Comparison of ENCODE assay signal across 8 cellular contexts in genomic region chr17:72539981-72540897, GRCh38.
A peak's percentile ranks its signal among the peaks of the same experiment; 100 is the strongest.
DNase-seq lines count a peak whose midpoint lies in the region; ATAC-seq and TF ChIP-seq lines count a peak whose summit lies in the region.

No MANE protein-coding gene starts in this region.

- H3K4me1 ChIP-seq in heart left ventricle = peaks cover 0 to 10% (median 3%) of the 10 kb centered on the region in 12 donors

- peaks cover 0 to 6% (median 0%) of the 10 kb centered on the region in 12 donors for H3K9me3 ChIP-seq in heart left ventricle

- no peaks in the 10 kb centered on the region for H3K36me3 ChIP-seq in heart left ventricle

- DNase-seq in GOT3 (lab: John Stamatoyannopoulos, UW) (peak; percentile 52), LNCaP clone FGC (ENCODE audit: low read depth) (no peak), heart left ventricle (peak; percentile 61 to 90 (median 71)), posterior vena cava (ENCODE audit: low spot score) (peak; percentile 91), NCI-H128 (lab: John Stamatoyannopoulos, UW; ENCODE audit: unreplicated experiment) (no peak)
- DNase-seq in activated naive CD8-positive, alpha-beta T cell treated with anti-CD3 and anti-CD28 coated beads, Interleukin-2, amount 50 U/mL, for 24 hours = peak; percentile 74

- H3K27ac Mint-ChIP-seq in activated naive CD8-positive, alpha-beta T cell treated with anti-CD3 and anti-CD28 coated beads, Interleukin-2, amount 50 U/mL, for 24 hours = no peak overlapping the region

- H3K9me3 Mint-ChIP-seq in activated naive CD8-positive, alpha-beta T cell treated with anti-CD3 and anti-CD28 coated beads, Interleukin-2, amount 50 U/mL, for 24 hours = no peaks in the 10 kb centered on the region

- H3K4me3 ChIP-seq in GM08714 (ENCODE audit: low read length) (peak overlapping the region; percentile 6; the same call in 1 of the 2 replicates), LNCaP clone FGC (ENCODE audit: low read depth, low read length) (no peak overlapping the region), heart left ventricle (peak overlapping the region in 7 of 12 donors; percentile 6 to 51 (median 33))

- H3K4me3 Mint-ChIP-seq in activated naive CD8-positive, alpha-beta T cell treated with anti-CD3 and anti-CD28 coated beads, Interleukin-2, amount 50 U/mL, for 24 hours = no peak overlapping the region

- peaks cover 0 to 8% (median 0%) of the 10 kb centered on the region in 9 donors for H3K27me3 ChIP-seq in heart left ventricle

- H3K27ac ChIP-seq in heart left ventricle = peak overlapping the region in 2 of 12 donors; percentile 47 to 57

- ATAC-seq in SK-N-SH treated with all-trans-retinoic acid at 6 μM for 48 hours (peak; percentile 99), heart left ventricle (peak; percentile 87 to 99 (median 92))
- ATAC-seq in activated naive CD8-positive, alpha-beta T cell treated with anti-CD3 and anti-CD28 coated beads, Interleukin-2, amount 50 U/mL, for 24 hours = peak; percentile 73

- TF ChIP-seq CTCF in LNCaP clone FGC (IDR thresholded peaks at IDR 0.05; ENCODE audit: control insufficient read depth, extremely low read depth, insufficient read depth) = peak; percentile 98
- TF ChIP-seq CTCF in heart left ventricle (IDR thresholded peaks at IDR 0.05) = peak; percentile 71 to 99 (median 86)

- 10 to 27% (median 11%) methylated on average over 27 to 50 of the region's 50 CpGs for WGBS in heart left ventricle, 4 donors

- H3K27me3 Mint-ChIP-seq in activated naive CD8-positive, alpha-beta T cell treated with anti-CD3 and anti-CD28 coated beads, Interleukin-2, amount 50 U/mL, for 24 hours = peaks cover 44% of the 10 kb centered on the region

- intact Hi-C loops in heart left ventricle (cut with DNase I) = loop anchor here (1.0 to 10.0 kb wide), 22 partner anchors 345 to 1905 kb away; partner anchors contain the start of gene SOX9 (in 1 of the 10)
- intact Hi-C loops in posterior vena cava (cut with DNase I) = loop anchor here (10.0 kb wide), 2 partner anchors 1415 to 1905 kb away; no protein-coding TSS in a partner anchor

- TF ChIP-seq POLR2A in heart left ventricle (IDR thresholded peaks at IDR 0.05) = no peak

- peaks cover 2% of the 10 kb centered on the region for H3K4me1 Mint-ChIP-seq in activated naive CD8-positive, alpha-beta T cell treated with anti-CD3 and anti-CD28 coated beads, Interleukin-2, amount 50 U/mL, for 24 hours

- no peaks in the 10 kb centered on the region for H3K36me3 Mint-ChIP-seq in activated naive CD8-positive, alpha-beta T cell treated with anti-CD3 and anti-CD28 coated beads, Interleukin-2, amount 50 U/mL, for 24 hours (ENCODE audit: low read depth)

TF ChIP-seq in SK-N-SH treated with all-trans-retinoic acid at 6 μM for 48 hours, 23 proteins besides CTCF, POLR2A, EP300 and RAD21:
- 0 out of 2 replicates have a peak, but pooled peaks have one; percentile 34 for TF ChIP-seq SNAI2 (CRISPR knock-in tag; IDR thresholded peaks at IDR 0.05)
- peak; percentile 64; the same call in 1 of the 2 replicates for TF ChIP-seq CSDC2 (CRISPR knock-in tag; IDR thresholded peaks at IDR 0.05)
- TF ChIP-seq ZNF565 (CRISPR knock-in tag; conservative IDR thresholded peaks at IDR 0.05; ENCODE audit: low read depth) = no peak
- TF ChIP-seq ARNTL (CRISPR knock-in tag; IDR thresholded peaks at IDR 0.05; ENCODE audit: borderline replicate concordance, low read depth) = no peak
- TF ChIP-seq ZFP3 (CRISPR knock-in tag; IDR thresholded peaks at IDR 0.05) = 0 out of 2 replicates have a peak, but pooled peaks have one; percentile 47

Comparison
In these comparisons a context has a peak if more than half of its experiments do, and no peak if none do; other contexts are left out.
1. DNase-seq: peak in GOT3 (single experiment), activated naive CD8-positive, alpha-beta T cell treated with anti-CD3 and anti-CD28 coated beads, Interleukin-2, amount 50 U/mL, for 24 hours (single experiment), heart left ventricle (5 of 5) and posterior vena cava (single experiment); none in LNCaP clone FGC (single experiment) and NCI-H128 (single experiment).
2. Peak in every context shown above with its lines, with median percentiles within 50 percentile points of each other: ATAC-seq.